Comparison of ENCODE assay signal across 9 cellular contexts in the genomic region with DNA sequence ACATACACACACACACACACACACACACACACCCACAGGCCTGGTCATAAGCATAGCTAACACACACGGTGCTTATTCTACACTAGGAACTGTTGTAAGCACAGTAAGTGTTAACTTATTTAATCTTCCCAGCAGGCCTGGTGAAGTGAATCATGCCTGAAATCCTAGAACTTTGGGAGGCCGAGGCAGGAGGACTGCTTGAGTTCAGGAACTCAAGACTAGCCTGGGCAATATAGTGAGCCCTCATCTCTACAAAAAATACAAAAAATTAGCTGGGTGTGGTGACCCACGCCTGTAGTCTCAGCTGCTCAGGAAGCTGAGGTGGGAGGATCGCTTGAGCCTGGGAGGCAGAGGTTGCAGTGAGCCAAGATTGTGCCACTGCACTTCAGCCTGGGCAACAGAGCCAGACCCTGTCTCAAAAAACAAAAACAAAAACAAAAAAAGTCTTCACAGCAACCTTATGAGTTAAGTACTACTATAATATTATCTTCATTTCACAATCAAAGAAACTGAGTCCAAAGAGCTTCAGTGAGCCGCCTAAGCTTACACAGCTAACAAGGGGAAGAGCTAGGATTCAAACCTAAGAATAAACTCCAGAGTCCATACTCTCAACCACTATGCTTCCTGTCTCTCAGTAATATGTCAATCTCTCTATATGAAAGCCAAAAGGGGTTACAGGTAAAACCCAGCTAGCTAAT. TPM values are rescaled to one million over a fixed set of nuclear protein-coding genes. Genes with fewer than 3 reads are reported as not detected.
DNase-seq lines count a peak whose midpoint lies in the region; ATAC-seq and TF ChIP-seq lines count a peak whose summit lies in the region.
"Had no signal": no experiment of that assay in that cellular context is flagged by ENCODE, and none has a peak within 500 bp of the region (broad histone marks: within the 10 kb centered on the region; RNA-seq: fewer than 3 reads in every experiment).

No MANE protein-coding gene starts in this region.

- ATAC-seq in left lobe of liver: no peak

- peaks cover 0 to 3% (median 0%) of the 10 kb centered on the region in 7 donors for H3K9me3 Mint-ChIP-seq in CD14-positive monocyte
- H3K9me3 Mint-ChIP-seq in nephron progenitor cell: no peaks in the 10 kb centered on the region

- DNase-seq in CD14-positive monocyte (ENCODE audit: low spot score) (no peak), NB4 (ENCODE audit: low read depth) (no peak), choroid plexus epithelial cell (ENCODE audit: low read depth) (no peak), nephron progenitor cell (no peak), islet precursor cell (no peak), left lobe of liver (ENCODE audit: low spot score) (no peak), HPDE6-E6E7 (ENCODE audit: extremely low spot score) (no peak), hippocampal formation (lab: John Stamatoyannopoulos, UW) (no peak)
- DNase-seq: NCI-H2107 had no signal

- peak overlapping the region; percentile 49 for H3K4me3 ChIP-seq in NB4 (ENCODE audit: low read depth, low read length)
- H3K4me3 ChIP-seq in choroid plexus epithelial cell (ENCODE audit: low read depth, low read length): peak overlapping the region; percentile 79

- peaks cover 15 to 48% of the 10 kb centered on the region in 2 donors for H3K36me3 Mint-ChIP-seq in CD14-positive monocyte
- H3K36me3 Mint-ChIP-seq in nephron progenitor cell (ENCODE audit: low read depth): no peaks in the 10 kb centered on the region

- peak overlapping the region; percentile 87 to 97 (median 93) for H3K27ac Mint-ChIP-seq in CD14-positive monocyte
- no peak overlapping the region for H3K27ac Mint-ChIP-seq in nephron progenitor cell

- peaks cover 73% of the 10 kb centered on the region for H3K4me1 Mint-ChIP-seq in CD14-positive monocyte
- peaks cover 57% of the 10 kb centered on the region for H3K4me1 Mint-ChIP-seq in nephron progenitor cell

- intact Hi-C loops in CD14-positive monocyte (cut with micrococcal nuclease): loop anchor here (5.0 to 10.0 kb wide), 2 partner anchors 40 to 47 kb away; no protein-coding TSS in a partner anchor

- H3K4me3 Mint-ChIP-seq in CD14-positive monocyte (peak overlapping the region; percentile 96 to 98), nephron progenitor cell (peak overlapping the region; percentile 88)

- no peak for TF ChIP-seq POLR2A in NB4 (IDR thresholded peaks at IDR 0.05; ENCODE audit: extremely low read depth, insufficient read length)

- TF ChIP-seq CTCF in CD14-positive monocyte (IDR thresholded peaks at IDR 0.05): no peak
- TF ChIP-seq CTCF in NB4 (IDR thresholded peaks at IDR 0.05; ENCODE audit: low read depth, low read length): no peak
- no peak for TF ChIP-seq CTCF in choroid plexus epithelial cell (conservative IDR thresholded peaks at IDR 0.05; ENCODE audit: low read depth, low read length)
- TF ChIP-seq CTCF in nephron progenitor cell (IDR thresholded peaks at IDR 0.05): no peak

- H3K27me3 Mint-ChIP-seq in CD14-positive monocyte (ENCODE audit: low read depth in 3 of 3) (no peaks in the 10 kb centered on the region), nephron progenitor cell (ENCODE audit: low read depth, poor library complexity) (peaks cover 30% of the 10 kb centered on the region)

RNA-seq across cellular contexts. Expression of a gene that starts 2.3 kb away (rescaled TPM):
- polyA plus RNA-seq in CD14-positive monocyte: 10 to 100 TPM; 89.7 to 92.8 TPM
- 26.4 TPM for total RNA-seq in left lobe of liver
